ENCODE assay signal across 1 cellular context in genomic region chr5:173855995-173856656, GRCh38.
TF ChIP-seq lines count a peak whose summit lies in the region.

No MANE protein-coding gene starts in this region.

TF ChIP-seq in GM23338, 12 proteins besides CTCF, POLR2A, EP300 and RAD21 (continued from another document):
- TF ChIP-seq ZNF462 (CRISPR knock-in tag; IDR thresholded peaks at IDR 0.05) (no peak), CREB1 (CRISPR knock-in tag; IDR thresholded peaks at IDR 0.05; ENCODE audit: low read depth) (no peak), JUNB (IDR thresholded peaks at IDR 0.05; ENCODE audit: unreplicated experiment) (no peak), NANOG (IDR thresholded peaks at IDR 0.05; ENCODE audit: borderline replicate concordance) (no peak), ZNF114 (CRISPR knock-in tag; IDR thresholded peaks at IDR 0.05) (no peak), EZH2phosphoT487 (IDR thresholded peaks at IDR 0.05; ENCODE audit: unreplicated experiment) (no peak), STAT1 (IDR thresholded peaks at IDR 0.05; ENCODE audit: unreplicated experiment) (no peak), EZH2 (IDR thresholded peaks at IDR 0.05; ENCODE audit: low read depth, unreplicated experiment) (no peak), ETS1 (IDR thresholded peaks at IDR 0.05) (no peak)
- TF ChIP-seq, protein P1, sequence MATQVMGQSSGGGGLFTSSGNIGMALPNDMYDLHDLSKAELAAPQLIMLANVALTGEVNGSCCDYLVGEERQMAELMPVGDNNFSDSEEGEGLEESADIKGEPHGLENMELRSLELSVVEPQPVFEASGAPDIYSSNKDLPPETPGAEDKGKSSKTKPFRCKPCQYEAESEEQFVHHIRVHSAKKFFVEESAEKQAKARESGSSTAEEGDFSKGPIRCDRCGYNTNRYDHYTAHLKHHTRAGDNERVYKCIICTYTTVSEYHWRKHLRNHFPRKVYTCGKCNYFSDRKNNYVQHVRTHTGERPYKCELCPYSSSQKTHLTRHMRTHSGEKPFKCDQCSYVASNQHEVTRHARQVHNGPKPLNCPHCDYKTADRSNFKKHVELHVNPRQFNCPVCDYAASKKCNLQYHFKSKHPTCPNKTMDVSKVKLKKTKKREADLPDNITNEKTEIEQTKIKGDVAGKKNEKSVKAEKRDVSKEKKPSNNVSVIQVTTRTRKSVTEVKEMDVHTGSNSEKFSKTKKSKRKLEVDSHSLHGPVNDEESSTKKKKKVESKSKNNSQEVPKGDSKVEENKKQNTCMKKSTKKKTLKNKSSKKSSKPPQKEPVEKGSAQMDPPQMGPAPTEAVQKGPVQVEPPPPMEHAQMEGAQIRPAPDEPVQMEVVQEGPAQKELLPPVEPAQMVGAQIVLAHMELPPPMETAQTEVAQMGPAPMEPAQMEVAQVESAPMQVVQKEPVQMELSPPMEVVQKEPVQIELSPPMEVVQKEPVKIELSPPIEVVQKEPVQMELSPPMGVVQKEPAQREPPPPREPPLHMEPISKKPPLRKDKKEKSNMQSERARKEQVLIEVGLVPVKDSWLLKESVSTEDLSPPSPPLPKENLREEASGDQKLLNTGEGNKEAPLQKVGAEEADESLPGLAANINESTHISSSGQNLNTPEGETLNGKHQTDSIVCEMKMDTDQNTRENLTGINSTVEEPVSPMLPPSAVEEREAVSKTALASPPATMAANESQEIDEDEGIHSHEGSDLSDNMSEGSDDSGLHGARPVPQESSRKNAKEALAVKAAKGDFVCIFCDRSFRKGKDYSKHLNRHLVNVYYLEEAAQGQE (IDR thresholded peaks at IDR 0.05; ENCODE audit: unreplicated experiment): no peak
